ENCODE assay signal across 16 cellular contexts in genomic region chr22:43477151-43477725, GRCh38.
DNase-seq lines count a peak whose midpoint lies in the region; ATAC-seq and TF ChIP-seq lines count a peak whose summit lies in the region.
"Had no signal": no experiment of that assay in that cellular context is flagged by ENCODE, and none has a peak within 500 bp of the region (broad histone marks: within the 10 kb centered on the region; RNA-seq: fewer than 3 reads in every experiment).

No MANE protein-coding gene starts in this region.

- no peak for TF ChIP-seq CTCF in CD8-positive, alpha-beta T cell (IDR thresholded peaks at IDR 0.05)

- H3K27me3 ChIP-seq in H7 (ENCODE audit: control insufficient read depth, insufficient read depth, low read length), result no peaks in the 10 kb centered on the region
- no peaks in the 10 kb centered on the region for H3K27me3 ChIP-seq in CD8-positive, alpha-beta T cell (ENCODE audit: insufficient read depth, low read length)
- H3K27me3 ChIP-seq: BE2C had no signal

- H3K4me1 Mint-ChIP-seq in CD8-positive, alpha-beta T cell (ENCODE audit: low read depth), result peaks cover 20% of the 10 kb centered on the region

- H3K36me3 ChIP-seq in H7 (replicated peaks; ENCODE audit: control insufficient read depth, insufficient read depth, low read length), result no peaks in the 10 kb centered on the region
- no peaks in the 10 kb centered on the region for H3K36me3 ChIP-seq in CD8-positive, alpha-beta T cell (ENCODE audit: insufficient read depth, low read length)
- H3K36me3 ChIP-seq: BE2C, HAP-1 had no signal

- no peaks in the 10 kb centered on the region for H3K9me3 ChIP-seq in CD8-positive, alpha-beta T cell (ENCODE audit: low read length)
- H3K9me3 ChIP-seq: A549, BE2C, HAP-1 had no signal

- CTCF ChIA-PET in CD8-positive, alpha-beta T cell (lab: Charles Lee), result no interaction called here

- no peak for ATAC-seq in CD8-positive, alpha-beta T cell

- H3K4me1 ChIP-seq in CD8-positive, alpha-beta T cell (ENCODE audit: insufficient read depth, low read length), result peaks cover 4% of the 10 kb centered on the region
- H3K4me1 ChIP-seq: A549, BE2C, HAP-1 had no signal

- peak; percentile 30 for DNase-seq in H7
- DNase-seq in NCI-H1694 (lab: John Stamatoyannopoulos, UW), result peak; percentile 32
- DNase-seq in RPMI8226, result peak; percentile 37
- DNase-seq in posterior vena cava (ENCODE audit: low spot score), result peak; percentile 60
- DNase-seq in NCI-H446 treated with DMSO at 0.1 percent for 48 hours (lab: John Stamatoyannopoulos, UW), result no peak
- no peak for DNase-seq in CD8-positive, alpha-beta T cell
- no peak for DNase-seq in NCI-H1436 (lab: John Stamatoyannopoulos, UW)
- DNase-seq: BE2C; CD4-positive, alpha-beta memory T cell; DMS153; DMS79 treated with DMSO at 0.1 percent for 48 hours; EL; GOT3 had no signal

- no peak overlapping the region for H3K4me3 Mint-ChIP-seq in CD8-positive, alpha-beta T cell
- H3K4me3 Mint-ChIP-seq: CD4-positive, alpha-beta memory T cell had no signal

- POLR2A ChIA-PET in CD8-positive, alpha-beta T cell (lab: Charles Lee), result no interaction called here

- H3K4me3 ChIP-seq in H7 (ENCODE audit: insufficient read depth, low read depth, low read length), result no peak overlapping the region
- no peak overlapping the region for H3K4me3 ChIP-seq in CD8-positive, alpha-beta T cell (ENCODE audit: low read depth, low read length)
- H3K4me3 ChIP-seq: A549, HAP-1 had no signal

- no peaks in the 10 kb centered on the region for H3K9me3 Mint-ChIP-seq in CD8-positive, alpha-beta T cell
- H3K9me3 Mint-ChIP-seq: CD4-positive, alpha-beta memory T cell had no signal

- H3K27me3 Mint-ChIP-seq in CD8-positive, alpha-beta T cell (ENCODE audit: low read depth), result peaks cover 4% of the 10 kb centered on the region

- no peaks in the 10 kb centered on the region for H3K36me3 Mint-ChIP-seq in CD8-positive, alpha-beta T cell
- H3K36me3 Mint-ChIP-seq: CD4-positive, alpha-beta memory T cell had no signal

- no peak overlapping the region for H3K27ac Mint-ChIP-seq in CD8-positive, alpha-beta T cell
- H3K27ac Mint-ChIP-seq: CD4-positive, alpha-beta memory T cell had no signal

- no peak overlapping the region for H3K27ac ChIP-seq in CD8-positive, alpha-beta T cell (ENCODE audit: low read depth, low read length)
- H3K27ac ChIP-seq: A549, C4-2B had no signal

- intact Hi-C loops in posterior vena cava (cut with DNase I), result no loop called here
- intact Hi-C loops in CD8-positive, alpha-beta T cell (cut with DNase I, micrococcal nuclease), result no loop called here

Comparison
In these comparisons a context has a peak if more than half of its experiments do, and no peak if none do; other contexts are left out.
1. DNase-seq: peak in H7 (single experiment), NCI-H1694 (single experiment), RPMI8226 (single experiment) and posterior vena cava (single experiment); none in NCI-H446 treated with DMSO at 0.1 percent for 48 hours (single experiment), CD8-positive, alpha-beta T cell (0 of 7) and NCI-H1436 (single experiment).